In the genomic region with DNA sequence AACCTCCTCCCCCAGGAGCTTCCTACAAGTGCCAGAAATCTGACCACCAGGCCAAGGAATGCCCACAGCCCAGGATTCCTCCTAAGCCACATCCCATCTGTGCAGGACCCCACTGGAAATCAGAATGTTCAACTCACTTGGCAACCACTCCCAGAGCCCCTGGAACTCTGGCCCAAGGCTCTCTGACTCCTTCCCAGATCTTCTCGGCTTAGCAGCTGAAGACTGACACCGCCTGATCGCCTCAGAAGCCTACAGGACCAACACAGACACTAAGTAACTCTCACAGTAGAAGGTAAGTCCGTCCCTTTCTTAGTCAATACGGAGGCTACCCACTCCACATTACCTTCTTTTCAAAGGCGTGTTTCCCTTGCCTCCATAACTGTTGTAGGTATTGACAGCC, we compare ENCODE assay signal across 6 cellular contexts. TPM values are rescaled to one million over a fixed set of nuclear protein-coding genes. Genes with fewer than 3 reads are reported as not detected.
"Had no signal": no experiment of that assay in that cellular context is flagged by ENCODE, and none has a peak within 500 bp of the region (broad histone marks: within the 10 kb centered on the region; RNA-seq: fewer than 3 reads in every experiment).

No MANE protein-coding gene starts in this region.

RNA-seq across cellular contexts. Expression of gene CRTAM, which starts 8.9 kb away (rescaled TPM):
- total RNA-seq: hepatocyte, kidney epithelial cell, left ventricle myocardium inferior, mesenteric fat pad, osteocyte, smooth muscle cell had no signal
- polyA plus RNA-seq: hepatocyte, smooth muscle cell had no signal
